Comparison of ENCODE assay signal across 8 cellular contexts in the genomic region with DNA sequence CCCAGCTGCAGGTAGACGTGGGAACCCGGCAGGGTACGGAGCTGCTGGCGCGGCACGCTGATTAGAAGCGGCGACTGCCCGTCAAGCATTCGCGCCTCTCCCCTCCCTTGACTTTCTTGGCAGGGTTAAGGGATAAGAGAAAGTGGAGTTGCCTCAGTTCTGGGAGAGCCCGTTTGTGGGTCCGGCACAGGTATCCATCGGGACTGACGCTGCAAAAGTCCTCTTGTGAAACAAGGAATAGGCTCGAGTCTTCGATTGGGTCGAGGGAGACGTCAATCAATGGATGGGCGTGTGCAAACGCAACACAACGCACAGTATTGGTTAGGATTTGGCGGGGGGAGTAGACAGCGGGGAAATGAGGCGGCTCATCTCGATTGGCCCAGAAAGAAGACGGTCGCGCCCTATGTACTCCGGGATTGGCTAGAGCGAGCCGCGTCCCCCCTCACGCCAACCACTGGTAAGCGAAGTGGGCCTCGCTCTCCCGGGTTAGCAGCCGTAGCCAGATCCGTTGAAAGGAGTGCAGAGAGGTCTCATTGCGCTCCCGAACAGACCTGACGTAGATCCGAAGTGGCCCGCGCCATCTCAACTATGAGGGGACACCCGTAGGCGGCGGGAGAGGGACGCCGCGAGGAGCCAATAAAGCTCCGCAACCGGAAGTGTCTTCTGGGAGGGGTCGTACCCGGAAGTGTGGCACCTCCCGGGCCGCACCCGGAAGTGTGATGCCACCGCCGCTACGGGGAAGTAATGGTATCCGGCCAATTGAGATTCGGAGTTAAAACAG. TPM values are rescaled to one million over a fixed set of nuclear protein-coding genes. Genes with fewer than 3 reads are reported as not detected.
A peak's percentile ranks its signal among the peaks of the same experiment; 100 is the strongest.
DNase-seq lines count a peak whose midpoint lies in the region; ATAC-seq lines count a peak whose summit lies in the region.

A gene (plus strand): TSS at position 713 of the 781 bp plus-strand sequence. CDS start 296 bp downstream, outside the sequence.

- peaks cover 37% of the 10 kb centered on the region for H3K4me1 Mint-ChIP-seq in dendritic cell treated with granulocyte-macrophage colony-stimulating factor and Interleukin-4, amounts not matched to agents 40 ng/mL and 50 ng/mL, for 4 days (ENCODE audit: low read depth)

- ATAC-seq in GM19372 (IDR thresholded peaks at IDR 0.05; ENCODE audit: low read depth, unreplicated experiment) (peak; percentile 95), HG03558 (IDR thresholded peaks at IDR 0.05; ENCODE audit: extremely low read depth, unreplicated experiment) (peak; percentile 90), left lobe of liver (peak; percentile 95)

- peak within 1 kb of the TSS; percentile 87 for H3K4me3 Mint-ChIP-seq in dendritic cell treated with granulocyte-macrophage colony-stimulating factor and Interleukin-4, amounts not matched to agents 40 ng/mL and 50 ng/mL, for 4 days

- H3K9me3 Mint-ChIP-seq in dendritic cell treated with granulocyte-macrophage colony-stimulating factor and Interleukin-4, amounts not matched to agents 40 ng/mL and 50 ng/mL, for 4 days = no peaks in the 10 kb centered on the region

- intact Hi-C loops in dendritic cell treated with granulocyte-macrophage colony-stimulating factor and Interleukin-4, amounts not matched to agents 40 ng/mL and 50 ng/mL, for 4 days (cut with micrococcal nuclease) = loop anchor here (2.0 to 5.0 kb wide), 2 partner anchors 22 to 1543 kb away; a partner anchor contains a TSS

- H3K27me3 Mint-ChIP-seq in dendritic cell treated with granulocyte-macrophage colony-stimulating factor and Interleukin-4, amounts not matched to agents 40 ng/mL and 50 ng/mL, for 4 days = peaks cover 8% of the 10 kb centered on the region

- peak within 1 kb of the TSS; percentile 99 for H3K27ac Mint-ChIP-seq in dendritic cell treated with granulocyte-macrophage colony-stimulating factor and Interleukin-4, amounts not matched to agents 40 ng/mL and 50 ng/mL, for 4 days

- peak; percentile 63 to 99 (median 97) for DNase-seq in C1 segment of cervical spinal cord (lab: John Stamatoyannopoulos, UW)
- DNase-seq in NCI-H748 treated with DMSO at 0.1 percent for 48 hours (lab: John Stamatoyannopoulos, UW) = peak; percentile 95
- DNase-seq in activated CD4-positive, alpha-beta T cell treated with anti-CD3 and anti-CD28 coated beads, Interleukin-2, amount 50 U/mL, for 24 hours (ENCODE audit: low read depth in 1 of 2, low spot score in 1 of 2) = peak; percentile 83 to 93
- peak; percentile 98 for DNase-seq in left lobe of liver (ENCODE audit: low spot score)
- DNase-seq in stimulated activated CD4-positive, alpha-beta T cell treated with anti-CD3 and anti-CD28 coated beads, Interleukin-2, amount 100 ng/mL, for 4 hours (ENCODE audit: low read depth) = peak; percentile 91

- H3K36me3 Mint-ChIP-seq in dendritic cell treated with granulocyte-macrophage colony-stimulating factor and Interleukin-4, amounts not matched to agents 40 ng/mL and 50 ng/mL, for 4 days (ENCODE audit: low read depth) = peaks cover 56% of the 10 kb centered on the region

RNA-seq across cellular contexts. Expression of the gene that starts here (rescaled TPM):
- total RNA-seq in left lobe of liver = 40.0 TPM

Comparison
In these comparisons a context has a peak if more than half of its experiments do, and no peak if none do; other contexts are left out.
1. Peak in every context shown above with its lines: DNase-seq and ATAC-seq.